19 cellular contexts compared by ENCODE assay signal in genomic region chr17:14015286-14015685, GRCh38. TPM values are rescaled to one million over a fixed set of nuclear protein-coding genes. Genes with fewer than 3 reads are reported as not detected.
DNase-seq lines count a peak whose midpoint lies in the region; ATAC-seq, FAIRE-seq and TF ChIP-seq lines count a peak whose summit lies in the region.
"Had no signal": no experiment of that assay in that cellular context is flagged by ENCODE, and none has a peak within 500 bp of the region (broad histone marks: within the 10 kb centered on the region; RNA-seq: fewer than 3 reads in every experiment).

No MANE protein-coding gene starts in this region.

- H3K9ac ChIP-seq in astrocyte (ENCODE audit: low read length) (peak overlapping the region; percentile 34), Karpas-422 (ENCODE audit: low read length) (no peak overlapping the region)
- H3K9ac ChIP-seq: BLaER1 treated with 17β-estradiol and CSF1 and Interleukin-3, amounts not matched to agents 10 nM and 100 nM had no signal

- peak overlapping the region; percentile 67 for H2AFZ ChIP-seq in ACC112 (ENCODE audit: low read length, unreplicated experiment)
- H2AFZ ChIP-seq in astrocyte (ENCODE audit: low read depth, low read length) = peak overlapping the region; percentile 5
- no peak overlapping the region for H2AFZ ChIP-seq in Karpas-422 (ENCODE audit: low read length)

- no peaks in the 10 kb centered on the region for H3K9me2 ChIP-seq in Karpas-422 (replicated peaks; ENCODE audit: insufficient read depth, low read length)

- no peak overlapping the region for H3K4me3 Mint-ChIP-seq in astrocyte (ENCODE audit: unreplicated experiment)
- H3K4me3 Mint-ChIP-seq in activated naive CD4-positive, alpha-beta T cell treated with anti-CD3 and anti-CD28 coated beads for 36 hours = no peak overlapping the region

- no peak for FAIRE-seq in astrocyte (lab: Jason Lieb, UNC)
- FAIRE-seq: GM12878 had no signal

- TF ChIP-seq POLR2A in gastrocnemius medialis (IDR thresholded peaks at IDR 0.05) = no peak

- ATAC-seq in gastrocnemius medialis (no peak), HG03571 (IDR thresholded peaks at IDR 0.05; ENCODE audit: unreplicated experiment) (no peak)
- ATAC-seq: GM12878, Panc1 had no signal

- H3K36me3 Mint-ChIP-seq in astrocyte (ENCODE audit: low read depth, unreplicated experiment) = no peaks in the 10 kb centered on the region
- no peaks in the 10 kb centered on the region for H3K36me3 Mint-ChIP-seq in activated naive CD4-positive, alpha-beta T cell treated with anti-CD3 and anti-CD28 coated beads for 36 hours (ENCODE audit: low read depth)

- CTCF ChIA-PET in activated naive CD4-positive, alpha-beta T cell treated with anti-CD3 and anti-CD28 coated beads for 36 hours (lab: Charles Lee) = no interaction called here

- H3K9me3 ChIP-seq in astrocyte (ENCODE audit: insufficient read depth, low read depth, low read length) = no peaks in the 10 kb centered on the region
- H3K9me3 ChIP-seq in gastrocnemius medialis = no peaks in the 10 kb centered on the region
- H3K9me3 ChIP-seq in Karpas-422 (ENCODE audit: low read length) = no peaks in the 10 kb centered on the region
- H3K9me3 ChIP-seq: BLaER1 treated with 17β-estradiol and CSF1 and Interleukin-3, amounts not matched to agents 10 nM and 100 nM had no signal

- no peaks in the 10 kb centered on the region for H3K9me3 Mint-ChIP-seq in astrocyte (ENCODE audit: unreplicated experiment)
- no peaks in the 10 kb centered on the region for H3K9me3 Mint-ChIP-seq in activated naive CD4-positive, alpha-beta T cell treated with anti-CD3 and anti-CD28 coated beads for 36 hours

- DNase-seq in astrocyte (ENCODE audit: low read depth) (peak; percentile 28), medulla oblongata (ENCODE audit: extremely low spot score) (peak; percentile 31), gastrocnemius medialis (no peak), Karpas-422 (no peak)
- DNase-seq in activated CD4-positive, alpha-beta T cell treated with anti-CD3 and anti-CD28 coated beads, Interleukin-2, amount 50 U/mL, for 48 hours = no peak
- DNase-seq in activated naive CD4-positive, alpha-beta T cell treated with anti-CD3 and anti-CD28 coated beads for 36 hours = no peak
- DNase-seq: DND-41, GDM1, GOT3, MM.1S, NCI-H1105, NCI-H1694 treated with DMSO at 0.1 percent for 48 hours, NCI-H226, NCI-H524 treated with DMSO at 0.1 percent for 48 hours had no signal

- H3K36me3 ChIP-seq in ACC112 (ENCODE audit: insufficient read depth, low read length) (no peaks in the 10 kb centered on the region), astrocyte (ENCODE audit: insufficient read depth, low read length) (no peaks in the 10 kb centered on the region), gastrocnemius medialis (no peaks in the 10 kb centered on the region), Karpas-422 (ENCODE audit: insufficient read depth, low read length) (no peaks in the 10 kb centered on the region)
- H3K36me3 ChIP-seq: BLaER1 treated with 17β-estradiol and CSF1 and Interleukin-3, amounts not matched to agents 10 nM and 100 nM had no signal

- peaks cover 5% of the 10 kb centered on the region for H3K4me1 Mint-ChIP-seq in astrocyte (ENCODE audit: low read depth, unreplicated experiment)
- H3K4me1 Mint-ChIP-seq in activated naive CD4-positive, alpha-beta T cell treated with anti-CD3 and anti-CD28 coated beads for 36 hours (ENCODE audit: low read depth) = peaks cover 6% of the 10 kb centered on the region

- no peak for TF ChIP-seq CTCF in astrocyte (IDR thresholded peaks at IDR 0.05; ENCODE audit: insufficient read depth, low read depth, low read length)
- TF ChIP-seq CTCF in gastrocnemius medialis (IDR thresholded peaks at IDR 0.05 in 4 of 5, conservative IDR thresholded peaks at IDR 0.05 in 1 of 5) = no peak

- H3K4me1 ChIP-seq in ACC112 (ENCODE audit: control insufficient read depth, insufficient read depth, low read length, unreplicated experiment) = peaks cover 13% of the 10 kb centered on the region
- peaks cover 9% of the 10 kb centered on the region for H3K4me1 ChIP-seq in astrocyte (ENCODE audit: insufficient read depth, low read length)
- H3K4me1 ChIP-seq in gastrocnemius medialis = peaks cover 0 to 3% of the 10 kb centered on the region in 2 donors
- H3K4me1 ChIP-seq in Karpas-422 (ENCODE audit: low read length) = no peaks in the 10 kb centered on the region

- H3K27me3 ChIP-seq in ACC112 (ENCODE audit: insufficient read depth, low read length) (no peaks in the 10 kb centered on the region), astrocyte (ENCODE audit: insufficient read depth, low read length) (no peaks in the 10 kb centered on the region), gastrocnemius medialis (peaks cover 0 to 5% (median 0%) of the 10 kb centered on the region in 3 donors), Karpas-422 (ENCODE audit: low read length) (no peaks in the 10 kb centered on the region)
- H3K27me3 ChIP-seq: BLaER1 treated with 17β-estradiol and CSF1 and Interleukin-3, amounts not matched to agents 10 nM and 100 nM had no signal

- intact Hi-C loops in gastrocnemius medialis (cut with DNase I; ENCODE audit: low total_unique reads) = no loop called here
- intact Hi-C loops in activated naive CD4-positive, alpha-beta T cell treated with anti-CD3 and anti-CD28 coated beads for 36 hours (cut with micrococcal nuclease) = no loop called here

- H3K27me3 Mint-ChIP-seq in astrocyte (ENCODE audit: low read depth, unreplicated experiment) = peaks cover 11% of the 10 kb centered on the region
- H3K27me3 Mint-ChIP-seq in activated naive CD4-positive, alpha-beta T cell treated with anti-CD3 and anti-CD28 coated beads for 36 hours (ENCODE audit: low read depth) = no peaks in the 10 kb centered on the region

- no peak overlapping the region for H3K27ac Mint-ChIP-seq in astrocyte (ENCODE audit: unreplicated experiment)
- H3K27ac Mint-ChIP-seq in activated naive CD4-positive, alpha-beta T cell treated with anti-CD3 and anti-CD28 coated beads for 36 hours = no peak overlapping the region

- peak overlapping the region; percentile 68 for H3K4me3 ChIP-seq in ACC112 (ENCODE audit: low read depth, low read length)
- H3K4me3 ChIP-seq in astrocyte (ENCODE audit: insufficient read depth, low read depth, low read length) = peak overlapping the region; percentile 38
- peak overlapping the region in 3 of 4 donors; percentile 6 to 25 (median 14) for H3K4me3 ChIP-seq in gastrocnemius medialis
- H3K4me3 ChIP-seq in Karpas-422 (ENCODE audit: low read length) = no peak overlapping the region
- H3K4me3 ChIP-seq: BLaER1 treated with 17β-estradiol and CSF1 and Interleukin-3, amounts not matched to agents 10 nM and 100 nM; GM12878 had no signal

- H3K27ac ChIP-seq in ACC112 (ENCODE audit: low read depth, low read length) = no peak overlapping the region
- H3K27ac ChIP-seq in astrocyte (ENCODE audit: low read depth, low read length) = no peak overlapping the region
- no peak overlapping the region for H3K27ac ChIP-seq in gastrocnemius medialis
- H3K27ac ChIP-seq in Karpas-422 (ENCODE audit: low read length) = no peak overlapping the region
- H3K27ac ChIP-seq: BLaER1 treated with 17β-estradiol and CSF1 and Interleukin-3, amounts not matched to agents 10 nM and 100 nM had no signal

- no peaks in the 10 kb centered on the region for H4K20me1 ChIP-seq in astrocyte (ENCODE audit: insufficient read depth, low read length)
- H4K20me1 ChIP-seq in Karpas-422 (ENCODE audit: insufficient read depth, low read depth, low read length) = no peaks in the 10 kb centered on the region
- H4K20me1 ChIP-seq: BLaER1 treated with 17β-estradiol and CSF1 and Interleukin-3, amounts not matched to agents 10 nM and 100 nM had no signal

- in situ Hi-C loops in gastrocnemius medialis (cut with MboI; ENCODE audit: low sequenced_read_pairs in 4 of 4) = no loop called here

- peak overlapping the region; percentile 75 for H3K4me2 ChIP-seq in astrocyte (ENCODE audit: low read length)
- H3K4me2 ChIP-seq in Karpas-422 (ENCODE audit: low read depth, low read length, poor library complexity, severe bottlenecking) = no peak overlapping the region
- H3K4me2 ChIP-seq: BLaER1 treated with 17β-estradiol and CSF1 and Interleukin-3, amounts not matched to agents 10 nM and 100 nM had no signal

- no peaks in the 10 kb centered on the region for H3K79me2 ChIP-seq in ACC112 (ENCODE audit: control insufficient read depth, insufficient read depth, low read length, unreplicated experiment)
- no peaks in the 10 kb centered on the region for H3K79me2 ChIP-seq in astrocyte (ENCODE audit: insufficient read depth, low read length)
- no peaks in the 10 kb centered on the region for H3K79me2 ChIP-seq in Karpas-422 (ENCODE audit: low read length)

RNA-seq across cellular contexts. Expression of gene COX10, which starts 54.0 kb away (rescaled TPM):
- total RNA-seq in astrocyte (16.2 and 16.4 TPM in 2 replicates), gastrocnemius medialis (100 to 1,000 TPM in 1 of 4 donors, 10 to 100 TPM in 3; 70.6 to 123 (median 87.3) TPM)
- 24.2 and 34.5 TPM in 2 replicates for total RNA-seq in Karpas-422 (2014; rRNA removed; shearing (Covaris generic); ENCODE audit: low replicate concordance)
- total RNA-seq in activated naive CD4-positive, alpha-beta T cell treated with anti-CD3 and anti-CD28 coated beads for 36 hours = 10 to 100 TPM; 29.9 to 30.6 TPM

Comparison
In these comparisons a context has a peak if more than half of its experiments do, and no peak if none do; other contexts are left out.
1. DNase-seq: peak in astrocyte (single experiment) and medulla oblongata (single experiment); none in gastrocnemius medialis (0 of 2), Karpas-422 (single experiment), activated CD4-positive, alpha-beta T cell treated with anti-CD3 and anti-CD28 coated beads, Interleukin-2, amount 50 U/mL, for 48 hours (0 of 2) and activated naive CD4-positive, alpha-beta T cell treated with anti-CD3 and anti-CD28 coated beads for 36 hours (single experiment).